29 cellular contexts compared by ENCODE assay signal in the genomic region with DNA sequence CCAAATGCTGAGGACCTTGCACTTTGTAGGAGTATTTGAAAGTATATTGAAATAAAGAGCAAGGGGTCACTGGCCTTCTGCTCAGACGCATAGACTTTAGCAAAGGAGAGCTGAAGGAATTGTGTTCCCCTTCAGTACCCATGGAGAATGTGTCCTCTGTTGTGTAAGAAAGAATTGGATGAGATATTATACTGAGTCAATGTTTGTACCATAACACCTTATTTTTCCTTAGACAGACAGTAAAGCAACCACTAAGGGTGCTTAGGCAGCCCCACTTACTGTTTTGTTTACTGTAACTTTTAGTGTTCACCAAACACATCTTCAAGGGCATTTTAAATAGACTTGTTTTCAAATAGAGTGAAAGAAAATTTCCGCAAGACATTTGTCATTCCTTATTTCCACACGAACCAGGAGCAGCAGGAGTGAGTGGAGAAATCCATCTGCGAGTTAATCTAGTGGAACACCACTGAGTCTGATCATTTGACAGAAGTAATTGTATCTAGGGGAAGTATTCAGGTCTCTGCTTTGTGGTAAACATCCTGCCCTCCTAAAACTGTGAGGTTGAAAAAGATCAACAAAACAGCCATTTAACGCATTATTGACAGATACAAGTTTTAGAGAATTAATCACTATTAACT.
"Had no signal": no experiment of that assay in that cellular context is flagged by ENCODE, and none has a peak within 500 bp of the region (broad histone marks: within the 10 kb centered on the region; RNA-seq: fewer than 3 reads in every experiment).

No MANE protein-coding gene starts in this region.

- H3K4me1 ChIP-seq: body of pancreas, parathyroid adenoma, testis, uterus had no signal

- DNase-seq: activated CD4-positive, alpha-beta T cell treated with anti-CD3 and anti-CD28 coated beads for 1 hour; activated CD4-positive, alpha-beta T cell treated with anti-CD3 and anti-CD28 coated beads, Interleukin-2, amount 50 U/mL, for 1 hour; activated CD8-positive, alpha-beta T cell treated with anti-CD3 and anti-CD28 coated beads, Interleukin-2, amount 10 ng/mL, durations not matched to agents 7 days and 5 days; activated gamma-delta T cell; anterior cingulate cortex; body of pancreas; caudate nucleus; effector CD4-positive, alpha-beta T cell; erythroblast; foreskin melanocyte; glutamatergic neuron; left colon; natural killer cell; nucleus accumbens; small intestine; stimulated activated CD4-positive, alpha-beta T cell treated with anti-CD3 and anti-CD28 coated beads, Interleukin-15, amount 100 ng/mL, for 24 hours; stimulated activated CD8-positive, alpha-beta memory T cell treated with anti-CD3 and anti-CD28 coated beads, Interleukin-4, amount 100 ng/mL, for 48 hours; stimulated activated naive B cell treated with anti-CD40 and anti-IgM and Interleukin-4, amounts not matched to agents 10 μg/mL and 1 μg/mL and 100 μg/mL, for 72 hours; T-helper 9 cell; testis; trophoblast cell; uterus had no signal

- H3K9ac ChIP-seq: parathyroid adenoma had no signal

- H3K79me2 ChIP-seq: parathyroid adenoma had no signal

- H3K27me3 ChIP-seq: body of pancreas, hepatocyte, testis, uterus had no signal

- H3K4me3 ChIP-seq: body of pancreas, hepatocyte, lung, testis, uterus had no signal

- H3K4me1 Mint-ChIP-seq: activated naive CD4-positive, alpha-beta T cell treated with anti-CD3 and anti-CD28 coated beads, Interleukin-2, amount 50 U/mL, for 24 hours; mesothelial cell of epicardium; natural killer cell; stimulated activated naive B cell treated with anti-CD40 and anti-IgM and Interleukin-4, amounts not matched to agents 10 μg/mL and 1 μg/mL and 100 μg/mL, for 72 hours had no signal

- H3K36me3 Mint-ChIP-seq: activated naive CD4-positive, alpha-beta T cell treated with anti-CD3 and anti-CD28 coated beads, Interleukin-2, amount 50 U/mL, for 24 hours; natural killer cell; stimulated activated naive B cell treated with anti-CD40 and anti-IgM and Interleukin-4, amounts not matched to agents 10 μg/mL and 1 μg/mL and 100 μg/mL, for 72 hours had no signal

- H3K9me3 Mint-ChIP-seq: activated T-helper 1 cell treated with anti-CD3 and anti-CD28 coated beads, Interleukin-12 subunit alpha, Interleukin-12 subunit beta, Interleukin-2, Interleukin-4 antibody, amounts not matched to agents 30 ng/mL and 10 ng/mL and 1 ng/mL, durations not matched to agents 14 hours and 24 hours and 36 hours; dendritic cell treated with granulocyte-macrophage colony-stimulating factor and Interleukin-4, amounts not matched to agents 40 ng/mL and 50 ng/mL, for 4 days had no signal

- H3K27me3 Mint-ChIP-seq: dendritic cell treated with granulocyte-macrophage colony-stimulating factor and Interleukin-4, amounts not matched to agents 40 ng/mL and 50 ng/mL, for 4 days; stimulated activated naive B cell treated with anti-CD40 and anti-IgM and Interleukin-4, amounts not matched to agents 10 μg/mL and 1 μg/mL and 100 μg/mL, for 72 hours had no signal

- H3K36me3 ChIP-seq: uterus had no signal

- H3K4me2 ChIP-seq: hepatocyte had no signal

- H3K9me3 ChIP-seq: body of pancreas, testis, uterus had no signal

- H3K27ac ChIP-seq: body of pancreas, hepatocyte, parathyroid adenoma, testis, uterus had no signal

- H2AFZ ChIP-seq: hepatocyte, parathyroid adenoma had no signal

- FAIRE-seq: small intestine had no signal

- H3K4me3 Mint-ChIP-seq: activated CD8-positive, alpha-beta T cell treated with anti-CD3 and anti-CD28 coated beads, Interleukin-2, amount 10 ng/mL, durations not matched to agents 7 days and 5 days; activated naive CD4-positive, alpha-beta T cell treated with anti-CD3 and anti-CD28 coated beads, Interleukin-2, amount 50 U/mL, for 24 hours; activated T-helper 1 cell treated with anti-CD3 and anti-CD28 coated beads, Interleukin-12 subunit alpha, Interleukin-12 subunit beta, Interleukin-2, Interleukin-4 antibody, amounts not matched to agents 30 ng/mL and 10 ng/mL and 1 ng/mL, durations not matched to agents 14 hours and 24 hours and 36 hours; dendritic cell treated with granulocyte-macrophage colony-stimulating factor and Interleukin-4, amounts not matched to agents 40 ng/mL and 50 ng/mL, for 4 days; mesothelial cell of epicardium; natural killer cell; stimulated activated naive B cell treated with anti-CD40 and anti-IgM and Interleukin-4, amounts not matched to agents 10 μg/mL and 1 μg/mL and 100 μg/mL, for 72 hours had no signal

- H3K27ac Mint-ChIP-seq: activated CD8-positive, alpha-beta T cell treated with anti-CD3 and anti-CD28 coated beads, Interleukin-2, amount 10 ng/mL, durations not matched to agents 7 days and 5 days; activated naive CD4-positive, alpha-beta T cell treated with anti-CD3 and anti-CD28 coated beads, Interleukin-2, amount 50 U/mL, for 24 hours; activated T-helper 1 cell treated with anti-CD3 and anti-CD28 coated beads, Interleukin-12 subunit alpha, Interleukin-12 subunit beta, Interleukin-2, Interleukin-4 antibody, amounts not matched to agents 30 ng/mL and 10 ng/mL and 1 ng/mL, durations not matched to agents 14 hours and 24 hours and 36 hours; dendritic cell treated with granulocyte-macrophage colony-stimulating factor and Interleukin-4, amounts not matched to agents 40 ng/mL and 50 ng/mL, for 4 days; mesothelial cell of epicardium; natural killer cell; stimulated activated naive B cell treated with anti-CD40 and anti-IgM and Interleukin-4, amounts not matched to agents 10 μg/mL and 1 μg/mL and 100 μg/mL, for 72 hours had no signal
